Comparison of ENCODE assay signal across 10 cellular contexts in genomic region chr9:97528529-97529230, GRCh38. TPM values are rescaled to one million over a fixed set of nuclear protein-coding genes. Genes with fewer than 3 reads are reported as not detected.
DNase-seq lines count a peak whose midpoint lies in the region; ATAC-seq and TF ChIP-seq lines count a peak whose summit lies in the region.
"Had no signal": no experiment of that assay in that cellular context is flagged by ENCODE, and none has a peak within 500 bp of the region (broad histone marks: within the 10 kb centered on the region; RNA-seq: fewer than 3 reads in every experiment).

No MANE protein-coding gene starts in this region.

- H3K14ac ChIP-seq in H9 (ENCODE audit: insufficient read depth, low read length) = no peak overlapping the region

- H3K9ac ChIP-seq in H9 (ENCODE audit: extremely low read depth, insufficient read length, low read length) = no peak overlapping the region

- H3K36me3 ChIP-seq in ascending aorta (peaks cover 28 to 58% of the 10 kb centered on the region in 2 donors), WERI-Rb-1 (no peaks in the 10 kb centered on the region)

- H3K4me3 ChIP-seq in ascending aorta (no peak overlapping the region), WERI-Rb-1 (ENCODE audit: low read depth, low read length) (no peak overlapping the region)

- H3K79me2 ChIP-seq in H9 (ENCODE audit: insufficient read depth, low read length) = no peaks in the 10 kb centered on the region

- H2AFZ ChIP-seq in H9 (ENCODE audit: low read length) = no peak overlapping the region

- no peak overlapping the region for H2BK5ac ChIP-seq in H9 (ENCODE audit: insufficient read length, low read length)

- no peak overlapping the region for H3K56ac ChIP-seq in H9 (ENCODE audit: insufficient read length, low read depth, low read length)

- no peaks in the 10 kb centered on the region; the same call in none of the 2 replicates for H3K27me3 Mint-ChIP-seq in H9 (ENCODE audit: low read depth)
- H3K27me3 Mint-ChIP-seq in stimulated activated naive B cell treated with anti-CD40 and anti-IgM and Interleukin-4, amounts not matched to agents 10 μg/mL and 1 μg/mL and 100 μg/mL, for 72 hours = peaks cover 7 to 18% of the 10 kb centered on the region in 2 donors

- H3K4me3 Mint-ChIP-seq in H9 = peak overlapping the region; percentile 26 to 32; a peak in 2 of 5 replicates
- H3K4me3 Mint-ChIP-seq in stimulated activated naive B cell treated with anti-CD40 and anti-IgM and Interleukin-4, amounts not matched to agents 10 μg/mL and 1 μg/mL and 100 μg/mL, for 72 hours = no peak overlapping the region

- H3K4ac ChIP-seq in H9 (ENCODE audit: low read depth, low read length) = no peak overlapping the region

- no peak overlapping the region for H4K91ac ChIP-seq in H9 (ENCODE audit: insufficient read length, low read depth, low read length)

- no peak overlapping the region for H3K23ac ChIP-seq in H9 (ENCODE audit: insufficient read length, low read depth, low read length)

- no peak overlapping the region for H2AK5ac ChIP-seq in H9 (ENCODE audit: insufficient read length, low read length)

- no peak overlapping the region for H3K18ac ChIP-seq in H9 (ENCODE audit: insufficient read length, low read depth, low read length)

- H2BK120ac ChIP-seq in H9 (ENCODE audit: low read depth, low read length, poor library complexity, severe bottlenecking) = no peak overlapping the region

- no peak overlapping the region for H2BK15ac ChIP-seq in H9 (ENCODE audit: low read depth, low read length)

- H2BK20ac ChIP-seq in H9 (ENCODE audit: low read depth, low read length, poor library complexity, severe bottlenecking) = no peak overlapping the region

- peak overlapping the region; percentile 1 for H3K4me2 ChIP-seq in H9 (ENCODE audit: insufficient read depth, insufficient read length, low read length)

- H3K36me3 Mint-ChIP-seq in H9 (ENCODE audit: insufficient read depth in 1 of 3, low read depth in 3 of 3) = no peaks in the 10 kb centered on the region
- no peaks in the 10 kb centered on the region for H3K36me3 Mint-ChIP-seq in stimulated activated naive B cell treated with anti-CD40 and anti-IgM and Interleukin-4, amounts not matched to agents 10 μg/mL and 1 μg/mL and 100 μg/mL, for 72 hours

- H3K9me3 Mint-ChIP-seq in H9 = no peaks in the 10 kb centered on the region; a peak in 1 of 5 replicates
- H3K9me3 Mint-ChIP-seq in stimulated activated naive B cell treated with anti-CD40 and anti-IgM and Interleukin-4, amounts not matched to agents 10 μg/mL and 1 μg/mL and 100 μg/mL, for 72 hours = no peaks in the 10 kb centered on the region

- H3T11ph ChIP-seq in H9 (ENCODE audit: low read length) = no peak overlapping the region

- ATAC-seq in stimulated activated naive B cell treated with anti-CD40 and anti-IgM and Interleukin-4, amounts not matched to agents 10 μg/mL and 1 μg/mL and 100 μg/mL, for 72 hours (replicated peaks) = no peak
- no peak for ATAC-seq in GM18520 (IDR thresholded peaks at IDR 0.05; ENCODE audit: unreplicated experiment)

- H4K8ac ChIP-seq in H9 (replicated peaks; ENCODE audit: insufficient read length, low read depth, low read length) = no peak overlapping the region

- H3K27me3 ChIP-seq in H9 (ENCODE audit: insufficient read depth, low read length) (no peaks in the 10 kb centered on the region), ascending aorta (no peaks in the 10 kb centered on the region), WERI-Rb-1 (ENCODE audit: insufficient read depth, low read depth, severe bottlenecking) (no peaks in the 10 kb centered on the region)

- no peak overlapping the region for H2BK12ac ChIP-seq in H9 (ENCODE audit: insufficient read length, low read depth, low read length)

- no peak overlapping the region for H4K5ac ChIP-seq in H9 (ENCODE audit: insufficient read length, low read depth, low read length)

- DNase-seq in H9 (peak; percentile 76), ascending aorta (ENCODE audit: low spot score in 2 of 2) (peak in 1 of 2 donors; percentile 60), islet precursor cell (peak; percentile 91), WERI-Rb-1 (no peak), T-helper 2 cell (no peak)
- no peak for DNase-seq in stimulated activated naive B cell treated with anti-CD40 and anti-IgM and Interleukin-4, amounts not matched to agents 10 μg/mL and 1 μg/mL and 100 μg/mL, for 72 hours
- DNase-seq in stimulated activated CD8-positive, alpha-beta memory T cell treated with anti-CD3 and anti-CD28 coated beads, Interleukin-4, amount 100 ng/mL, for 48 hours = no peak
- DNase-seq: activated CD4-positive, CD25-positive, alpha-beta regulatory T cell treated with anti-CD3 and anti-CD28 coated beads, Interleukin-2, amount 50 U/mL, for 72 hours; activated effector memory CD4-positive, alpha-beta T cell treated with anti-CD3 and anti-CD28 coated beads, Interleukin-2, amount 50 U/mL, for 16 hours had no signal

- H4K20me1 ChIP-seq in H9 (ENCODE audit: control insufficient read depth, insufficient read depth, insufficient read length) = no peaks in the 10 kb centered on the region

- peaks cover 34 to 38% of the 10 kb centered on the region in 2 experiments for H3K4me1 Mint-ChIP-seq in H9
- peaks cover 0 to 2% of the 10 kb centered on the region in 2 donors for H3K4me1 Mint-ChIP-seq in stimulated activated naive B cell treated with anti-CD40 and anti-IgM and Interleukin-4, amounts not matched to agents 10 μg/mL and 1 μg/mL and 100 μg/mL, for 72 hours

- WGBS in H9 (ENCODE audit: extremely low coverage, insufficient read length, low lambda C conversion rate) = no CpG with 5 or more reads among the region's 8 CpGs

- peak overlapping the region; percentile 49 for H3K27ac ChIP-seq in H9 (ENCODE audit: insufficient read length, low read depth, low read length)
- peak overlapping the region; percentile 69 to 72 for H3K27ac ChIP-seq in ascending aorta
- H3K27ac ChIP-seq in WERI-Rb-1 = no peak overlapping the region

- no peaks in the 10 kb centered on the region for H3K9me3 ChIP-seq in H9 (ENCODE audit: control insufficient read depth, low read depth, low read length)
- H3K9me3 ChIP-seq in ascending aorta = no peaks in the 10 kb centered on the region
- H3K9me3 ChIP-seq in WERI-Rb-1 (ENCODE audit: severe bottlenecking) = no peaks in the 10 kb centered on the region

- intact Hi-C loops in ascending aorta (cut with DNase I) = loop anchor here (2.0 kb wide), 1 partner anchor 28 kb away; no protein-coding TSS in a partner anchor

- TF ChIP-seq CTCF in H9 (conservative IDR thresholded peaks at IDR 0.05) (no peak), ascending aorta (IDR thresholded peaks at IDR 0.05) (no peak), WERI-Rb-1 (IDR thresholded peaks at IDR 0.05; ENCODE audit: low read depth, low read length) (no peak)

- H3K4me1 ChIP-seq in H9 (ENCODE audit: insufficient read depth, low read length) = peaks cover 2% of the 10 kb centered on the region; the same call in 1 of the 2 replicates
- H3K4me1 ChIP-seq in ascending aorta = peaks cover 5 to 20% of the 10 kb centered on the region in 2 donors

- H3K27ac Mint-ChIP-seq in H9 = peak overlapping the region; percentile 80 to 99 (median 96); a peak in 6 of 7 replicates
- peak overlapping the region; percentile 37 for H3K27ac Mint-ChIP-seq in stimulated activated naive B cell treated with anti-CD40 and anti-IgM and Interleukin-4, amounts not matched to agents 10 μg/mL and 1 μg/mL and 100 μg/mL, for 72 hours

- H3K79me1 ChIP-seq in H9 (ENCODE audit: insufficient read depth, low read depth, low read length, poor library complexity, severe bottlenecking) = no peaks in the 10 kb centered on the region

- no peaks in the 10 kb centered on the region for H3K23me2 ChIP-seq in H9 (ENCODE audit: insufficient read length, low read depth, low read length, poor library complexity, severe bottlenecking)

RNA-seq across cellular contexts. Expression of gene TMOD1, which starts 27.2 kb away (rescaled TPM):
- 0.72 and 0.98 TPM in 2 replicates for total RNA-seq in H9 (2021)
- 17.1 TPM for total RNA-seq in ascending aorta

Comparison
In these comparisons a context has a peak if more than half of its experiments do, and no peak if none do; other contexts are left out.
1. DNase-seq: peak in H9 (single experiment) and islet precursor cell (single experiment); none in stimulated activated naive B cell treated with anti-CD40 and anti-IgM and Interleukin-4, amounts not matched to agents 10 μg/mL and 1 μg/mL and 100 μg/mL, for 72 hours (single experiment), WERI-Rb-1 (single experiment), stimulated activated CD8-positive, alpha-beta memory T cell treated with anti-CD3 and anti-CD28 coated beads, Interleukin-4, amount 100 ng/mL, for 48 hours (single experiment) and T-helper 2 cell (0 of 5).
2. H3K4me3 Mint-ChIP-seq: peak in H9 (2 of 2); none in stimulated activated naive B cell treated with anti-CD40 and anti-IgM and Interleukin-4, amounts not matched to agents 10 μg/mL and 1 μg/mL and 100 μg/mL, for 72 hours (0 of 2).